ENCODE assay signal across 17 cellular contexts in the genomic region with DNA sequence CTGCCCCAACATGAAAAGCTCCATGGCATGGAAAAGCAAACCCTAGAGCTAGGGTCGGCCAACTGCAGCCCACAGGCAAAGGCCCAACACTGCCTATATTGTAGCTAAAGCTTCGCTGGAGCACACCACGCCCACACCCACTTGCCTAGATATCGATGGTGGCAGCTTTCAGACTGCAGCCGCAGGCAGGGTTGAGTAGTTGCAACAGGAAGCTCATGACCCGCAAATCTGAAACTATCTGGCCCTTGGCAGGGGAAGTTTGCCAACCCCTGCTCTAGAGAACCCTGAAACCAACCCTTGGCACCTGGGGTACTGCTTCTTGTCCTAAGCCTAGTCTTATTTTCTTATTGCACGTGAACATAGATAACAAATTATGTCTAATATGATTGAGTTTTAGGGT.
"Had no signal": no experiment of that assay in that cellular context is flagged by ENCODE, and none has a peak within 500 bp of the region (broad histone marks: within the 10 kb centered on the region; RNA-seq: fewer than 3 reads in every experiment).

No MANE protein-coding gene starts in this region.

- H3K27me3 Mint-ChIP-seq: activated CD4-positive, alpha-beta memory T cell treated with anti-CD3 and anti-CD28 coated beads, Interleukin-2, amount 10 ng/mL, durations not matched to agents 7 days and 5 days; activated CD8-positive, alpha-beta memory T cell treated with anti-CD3 and anti-CD28 coated beads, Interleukin-2, amount 10 ng/mL, durations not matched to agents 7 days and 5 days had no signal

- H3K4me1 ChIP-seq: body of pancreas, sigmoid colon, tibial nerve had no signal

- H3K27me3 ChIP-seq: body of pancreas, hepatocyte, neutrophil, sigmoid colon, tibial nerve had no signal

- DNase-seq: activated CD4-positive, alpha-beta memory T cell treated with anti-CD3 and anti-CD28 coated beads, Interleukin-2, amount 10 ng/mL, durations not matched to agents 7 days and 5 days; activated CD4-positive, alpha-beta T cell treated with anti-CD3 and anti-CD28 coated beads for 4 hours; activated CD8-positive, alpha-beta memory T cell treated with anti-CD3 and anti-CD28 coated beads, Interleukin-2, amount 10 ng/mL, durations not matched to agents 7 days and 5 days; activated naive CD4-positive, alpha-beta T cell treated with anti-CD3 and anti-CD28 coated beads for 36 hours; body of pancreas; foreskin fibroblast; mesenchymal stem cell; naive thymus-derived CD8-positive, alpha-beta T cell; sigmoid colon; stimulated activated CD4-positive, alpha-beta T cell treated with anti-CD3 and anti-CD28 coated beads, Interleukin-4, amount 100 ng/mL, for 4 hours; stimulated activated naive CD8-positive, alpha-beta T cell treated with anti-CD3 and anti-CD28 coated beads, Interleukin-15, Interleukin-2, amounts not matched to agents 100 U/mL and 50 U/mL, for 24 hours; substantia nigra had no signal

- H3K4me3 ChIP-seq: body of pancreas, hepatocyte, sigmoid colon, tibial nerve had no signal

- H3K36me3 ChIP-seq: neutrophil, sigmoid colon, tibial nerve had no signal

- H3K4me2 ChIP-seq: hepatocyte had no signal

- H3K27ac ChIP-seq: body of pancreas, hepatocyte, neutrophil, sigmoid colon, tibial nerve had no signal

- H3K9me3 Mint-ChIP-seq: activated naive CD4-positive, alpha-beta T cell treated with anti-CD3 and anti-CD28 coated beads for 36 hours; activated T-helper 2 cell treated with anti-CD3 and anti-CD28 coated beads, Interferon-gamma antibody, Interleukin-2, Interleukin-4, amounts not matched to agents 10 μg/mL and 5 μg/mL and 100 μg/mL, durations not matched to agents 14 hours and 24 hours and 36 hours; T-helper 2 cell treated with Interferon-gamma antibody and Interleukin-4, amounts not matched to agents 5 μg/mL and 100 μg/mL, for 36 hours had no signal

- H3K36me3 Mint-ChIP-seq: activated CD8-positive, alpha-beta memory T cell treated with anti-CD3 and anti-CD28 coated beads, Interleukin-2, amount 10 ng/mL, durations not matched to agents 7 days and 5 days; naive thymus-derived CD8-positive, alpha-beta T cell had no signal

- H3K4me1 Mint-ChIP-seq: activated CD4-positive, alpha-beta memory T cell treated with anti-CD3 and anti-CD28 coated beads, Interleukin-2, amount 10 ng/mL, durations not matched to agents 7 days and 5 days; activated CD8-positive, alpha-beta memory T cell treated with anti-CD3 and anti-CD28 coated beads, Interleukin-2, amount 10 ng/mL, durations not matched to agents 7 days and 5 days; naive thymus-derived CD8-positive, alpha-beta T cell had no signal

- ATAC-seq: activated CD8-positive, alpha-beta memory T cell treated with anti-CD3 and anti-CD28 coated beads, Interleukin-2, amount 10 ng/mL, durations not matched to agents 7 days and 5 days; body of pancreas; naive thymus-derived CD8-positive, alpha-beta T cell; stimulated activated naive CD8-positive, alpha-beta T cell treated with anti-CD3 and anti-CD28 coated beads, Interleukin-15, Interleukin-2, amounts not matched to agents 100 U/mL and 50 U/mL, for 24 hours had no signal

- H3K4me3 Mint-ChIP-seq: activated CD4-positive, alpha-beta memory T cell treated with anti-CD3 and anti-CD28 coated beads, Interleukin-2, amount 10 ng/mL, durations not matched to agents 7 days and 5 days; activated CD8-positive, alpha-beta memory T cell treated with anti-CD3 and anti-CD28 coated beads, Interleukin-2, amount 10 ng/mL, durations not matched to agents 7 days and 5 days; activated naive CD4-positive, alpha-beta T cell treated with anti-CD3 and anti-CD28 coated beads for 36 hours; naive thymus-derived CD8-positive, alpha-beta T cell; T-helper 2 cell treated with Interferon-gamma antibody and Interleukin-4, amounts not matched to agents 5 μg/mL and 100 μg/mL, for 36 hours had no signal

- H3K27ac Mint-ChIP-seq: activated CD4-positive, alpha-beta memory T cell treated with anti-CD3 and anti-CD28 coated beads, Interleukin-2, amount 10 ng/mL, durations not matched to agents 7 days and 5 days; activated CD8-positive, alpha-beta memory T cell treated with anti-CD3 and anti-CD28 coated beads, Interleukin-2, amount 10 ng/mL, durations not matched to agents 7 days and 5 days; activated naive CD4-positive, alpha-beta T cell treated with anti-CD3 and anti-CD28 coated beads for 36 hours; activated T-helper 2 cell treated with anti-CD3 and anti-CD28 coated beads, Interferon-gamma antibody, Interleukin-2, Interleukin-4, amounts not matched to agents 10 μg/mL and 5 μg/mL and 100 μg/mL, durations not matched to agents 14 hours and 24 hours and 36 hours; T-helper 2 cell treated with Interferon-gamma antibody and Interleukin-4, amounts not matched to agents 5 μg/mL and 100 μg/mL, for 36 hours had no signal

- H3K9me3 ChIP-seq: body of pancreas, neutrophil, sigmoid colon, tibial nerve had no signal
